ENCODE assay signal across 1 cellular context in the genomic region with DNA sequence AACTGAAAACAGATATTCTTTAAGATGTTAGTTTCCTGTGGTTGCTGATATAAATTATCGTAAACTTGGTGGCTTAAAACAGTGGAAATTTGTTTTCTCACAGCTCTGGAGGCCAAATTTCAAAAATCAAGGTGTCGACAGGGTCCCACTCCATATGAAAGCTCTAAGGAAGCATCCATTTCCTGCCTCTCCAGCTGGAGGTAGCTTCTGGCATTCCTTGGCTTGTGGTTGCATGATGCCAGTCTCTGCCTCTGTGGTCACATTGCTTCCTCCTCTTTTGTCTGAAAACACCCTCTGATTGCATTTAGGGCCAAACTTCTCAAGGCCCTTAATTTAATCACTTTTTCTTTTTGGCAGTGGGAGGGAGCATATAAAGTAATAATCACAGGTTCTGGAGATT.
A peak's percentile ranks its signal among the peaks of the same experiment; 100 is the strongest.
TF ChIP-seq lines count a peak whose summit lies in the region.

No MANE protein-coding gene starts in this region.

TF ChIP-seq in GM23338, 12 proteins besides CTCF, POLR2A, EP300 and RAD21 (continued from another document):
- TF ChIP-seq, protein P1, sequence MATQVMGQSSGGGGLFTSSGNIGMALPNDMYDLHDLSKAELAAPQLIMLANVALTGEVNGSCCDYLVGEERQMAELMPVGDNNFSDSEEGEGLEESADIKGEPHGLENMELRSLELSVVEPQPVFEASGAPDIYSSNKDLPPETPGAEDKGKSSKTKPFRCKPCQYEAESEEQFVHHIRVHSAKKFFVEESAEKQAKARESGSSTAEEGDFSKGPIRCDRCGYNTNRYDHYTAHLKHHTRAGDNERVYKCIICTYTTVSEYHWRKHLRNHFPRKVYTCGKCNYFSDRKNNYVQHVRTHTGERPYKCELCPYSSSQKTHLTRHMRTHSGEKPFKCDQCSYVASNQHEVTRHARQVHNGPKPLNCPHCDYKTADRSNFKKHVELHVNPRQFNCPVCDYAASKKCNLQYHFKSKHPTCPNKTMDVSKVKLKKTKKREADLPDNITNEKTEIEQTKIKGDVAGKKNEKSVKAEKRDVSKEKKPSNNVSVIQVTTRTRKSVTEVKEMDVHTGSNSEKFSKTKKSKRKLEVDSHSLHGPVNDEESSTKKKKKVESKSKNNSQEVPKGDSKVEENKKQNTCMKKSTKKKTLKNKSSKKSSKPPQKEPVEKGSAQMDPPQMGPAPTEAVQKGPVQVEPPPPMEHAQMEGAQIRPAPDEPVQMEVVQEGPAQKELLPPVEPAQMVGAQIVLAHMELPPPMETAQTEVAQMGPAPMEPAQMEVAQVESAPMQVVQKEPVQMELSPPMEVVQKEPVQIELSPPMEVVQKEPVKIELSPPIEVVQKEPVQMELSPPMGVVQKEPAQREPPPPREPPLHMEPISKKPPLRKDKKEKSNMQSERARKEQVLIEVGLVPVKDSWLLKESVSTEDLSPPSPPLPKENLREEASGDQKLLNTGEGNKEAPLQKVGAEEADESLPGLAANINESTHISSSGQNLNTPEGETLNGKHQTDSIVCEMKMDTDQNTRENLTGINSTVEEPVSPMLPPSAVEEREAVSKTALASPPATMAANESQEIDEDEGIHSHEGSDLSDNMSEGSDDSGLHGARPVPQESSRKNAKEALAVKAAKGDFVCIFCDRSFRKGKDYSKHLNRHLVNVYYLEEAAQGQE (IDR thresholded peaks at IDR 0.05; ENCODE audit: unreplicated experiment): no peak
- no peak for TF ChIP-seq STAT1 (IDR thresholded peaks at IDR 0.05; ENCODE audit: unreplicated experiment)
- TF ChIP-seq, protein P2, sequence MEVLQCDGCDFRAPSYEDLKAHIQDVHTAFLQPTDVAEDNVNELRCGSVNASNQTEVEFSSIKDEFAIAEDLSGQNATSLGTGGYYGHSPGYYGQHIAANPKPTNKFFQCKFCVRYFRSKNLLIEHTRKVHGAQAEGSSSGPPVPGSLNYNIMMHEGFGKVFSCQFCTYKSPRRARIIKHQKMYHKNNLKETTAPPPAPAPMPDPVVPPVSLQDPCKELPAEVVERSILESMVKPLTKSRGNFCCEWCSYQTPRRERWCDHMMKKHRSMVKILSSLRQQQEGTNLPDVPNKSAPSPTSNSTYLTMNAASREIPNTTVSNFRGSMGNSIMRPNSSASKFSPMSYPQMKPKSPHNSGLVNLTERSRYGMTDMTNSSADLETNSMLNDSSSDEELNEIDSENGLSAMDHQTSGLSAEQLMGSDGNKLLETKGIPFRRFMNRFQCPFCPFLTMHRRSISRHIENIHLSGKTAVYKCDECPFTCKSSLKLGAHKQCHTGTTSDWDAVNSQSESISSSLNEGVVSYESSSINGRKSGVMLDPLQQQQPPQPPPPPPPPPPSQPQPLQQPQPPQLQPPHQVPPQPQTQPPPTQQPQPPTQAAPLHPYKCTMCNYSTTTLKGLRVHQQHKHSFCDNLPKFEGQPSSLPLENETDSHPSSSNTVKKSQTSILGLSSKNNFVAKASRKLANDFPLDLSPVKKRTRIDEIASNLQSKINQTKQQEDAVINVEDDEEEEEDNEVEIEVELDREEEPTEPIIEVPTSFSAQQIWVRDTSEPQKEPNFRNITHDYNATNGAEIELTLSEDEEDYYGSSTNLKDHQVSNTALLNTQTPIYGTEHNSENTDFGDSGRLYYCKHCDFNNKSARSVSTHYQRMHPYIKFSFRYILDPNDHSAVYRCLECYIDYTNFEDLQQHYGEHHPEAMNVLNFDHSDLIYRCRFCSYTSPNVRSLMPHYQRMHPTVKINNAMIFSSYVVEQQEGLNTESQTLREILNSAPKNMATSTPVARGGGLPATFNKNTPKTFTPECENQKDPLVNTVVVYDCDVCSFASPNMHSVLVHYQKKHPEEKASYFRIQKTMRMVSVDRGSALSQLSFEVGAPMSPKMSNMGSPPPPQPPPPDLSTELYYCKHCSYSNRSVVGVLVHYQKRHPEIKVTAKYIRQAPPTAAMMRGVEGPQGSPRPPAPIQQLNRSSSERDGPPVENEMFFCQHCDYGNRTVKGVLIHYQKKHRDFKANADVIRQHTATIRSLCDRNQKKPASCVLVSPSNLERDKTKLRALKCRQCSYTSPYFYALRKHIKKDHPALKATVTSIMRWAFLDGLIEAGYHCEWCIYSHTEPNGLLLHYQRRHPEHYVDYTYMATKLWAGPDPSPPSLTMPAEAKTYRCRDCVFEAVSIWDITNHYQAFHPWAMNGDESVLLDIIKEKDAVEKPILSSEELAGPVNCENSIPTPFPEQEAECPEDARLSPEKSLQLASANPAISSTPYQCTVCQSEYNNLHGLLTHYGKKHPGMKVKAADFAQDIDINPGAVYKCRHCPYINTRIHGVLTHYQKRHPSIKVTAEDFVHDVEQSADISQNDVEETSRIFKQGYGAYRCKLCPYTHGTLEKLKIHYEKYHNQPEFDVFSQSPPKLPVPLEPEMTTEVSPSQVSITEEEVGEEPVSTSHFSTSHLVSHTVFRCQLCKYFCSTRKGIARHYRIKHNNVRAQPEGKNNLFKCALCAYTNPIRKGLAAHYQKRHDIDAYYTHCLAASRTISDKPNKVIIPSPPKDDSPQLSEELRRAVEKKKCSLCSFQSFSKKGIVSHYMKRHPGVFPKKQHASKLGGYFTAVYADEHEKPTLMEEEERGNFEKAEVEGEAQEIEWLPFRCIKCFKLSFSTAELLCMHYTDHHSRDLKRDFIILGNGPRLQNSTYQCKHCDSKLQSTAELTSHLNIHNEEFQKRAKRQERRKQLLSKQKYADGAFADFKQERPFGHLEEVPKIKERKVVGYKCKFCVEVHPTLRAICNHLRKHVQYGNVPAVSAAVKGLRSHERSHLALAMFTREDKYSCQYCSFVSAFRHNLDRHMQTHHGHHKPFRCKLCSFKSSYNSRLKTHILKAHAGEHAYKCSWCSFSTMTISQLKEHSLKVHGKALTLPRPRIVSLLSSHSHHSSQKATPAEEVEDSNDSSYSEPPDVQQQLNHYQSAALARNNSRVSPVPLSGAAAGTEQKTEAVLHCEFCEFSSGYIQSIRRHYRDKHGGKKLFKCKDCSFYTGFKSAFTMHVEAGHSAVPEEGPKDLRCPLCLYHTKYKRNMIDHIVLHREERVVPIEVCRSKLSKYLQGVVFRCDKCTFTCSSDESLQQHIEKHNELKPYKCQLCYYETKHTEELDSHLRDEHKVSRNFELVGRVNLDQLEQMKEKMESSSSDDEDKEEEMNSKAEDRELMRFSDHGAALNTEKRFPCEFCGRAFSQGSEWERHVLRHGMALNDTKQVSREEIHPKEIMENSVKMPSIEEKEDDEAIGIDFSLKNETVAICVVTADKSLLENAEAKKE (CRISPR knock-in tag; IDR thresholded peaks at IDR 0.05): peak; percentile 66; the same call in 1 of the 2 replicates
TF ChIP-seq in GM23338: peak in this region for 2.
